ENCODE assay signal across 13 cellular contexts in genomic region chr15:64111679-64112050, GRCh38. TPM values are rescaled to one million over a fixed set of nuclear protein-coding genes. Genes with fewer than 3 reads are reported as not detected.
DNase-seq lines count a peak whose midpoint lies in the region; ATAC-seq, FAIRE-seq and TF ChIP-seq lines count a peak whose summit lies in the region.
"Had no signal": no experiment of that assay in that cellular context is flagged by ENCODE, and none has a peak within 500 bp of the region (broad histone marks: within the 10 kb centered on the region; RNA-seq: fewer than 3 reads in every experiment).

No MANE protein-coding gene starts in this region.

- 41% methylated on average over 3 of the region's 3 CpGs for WGBS in right lobe of liver (ENCODE audit: insufficient coverage, low coverage, low lambda C conversion rate, missing lambda C conversion rate)
- 64 to 72% methylated on average over 3 of the region's 3 CpGs for WGBS in lower leg skin, 2 donors

- peak; percentile 6 to 26 (median 13) for ATAC-seq in right lobe of liver
- no peak for ATAC-seq in stimulated activated effector memory CD8-positive, alpha-beta T cell treated with anti-CD3 and anti-CD28 coated beads, Interleukin-12 subunit alpha, Interleukin-12 subunit beta, amount 100 ng/mL, for 72 hours

- TF ChIP-seq CTCF in right lobe of liver (IDR thresholded peaks at IDR 0.05) (no peak), lower leg skin (IDR thresholded peaks at IDR 0.05) (no peak)

- H3K4me3 ChIP-seq in adipocyte (ENCODE audit: low read length) (no peak overlapping the region), right lobe of liver (no peak overlapping the region), lower leg skin (ENCODE audit: low read depth, poor library complexity, severe bottlenecking) (no peak overlapping the region)
- H3K4me3 ChIP-seq: suprapubic skin had no signal

- peaks cover 31% of the 10 kb centered on the region for H3K36me3 ChIP-seq in adipocyte (ENCODE audit: control insufficient read depth, insufficient read depth, low read length, severe bottlenecking)
- peaks cover 0 to 31% (median 14%) of the 10 kb centered on the region in 4 donors for H3K36me3 ChIP-seq in right lobe of liver

- H3K27ac Mint-ChIP-seq in stimulated activated effector memory CD8-positive, alpha-beta T cell treated with anti-CD3 and anti-CD28 coated beads, Interleukin-12 subunit alpha, Interleukin-12 subunit beta, amount 100 ng/mL, for 72 hours: peak overlapping the region; percentile 12

- DNase-seq in GM19239 (ENCODE audit: insufficient read length, low spot score) (no peak), adipocyte (ENCODE audit: low read depth) (no peak), right lobe of liver (no peak), NCI-H2171 (lab: John Stamatoyannopoulos, UW) (no peak), NCI-H1694 treated with DMSO at 0.1 percent for 48 hours (lab: John Stamatoyannopoulos, UW) (no peak), lower leg skin (ENCODE audit: low spot score in 2 of 2) (no peak)
- DNase-seq in stimulated activated effector memory CD8-positive, alpha-beta T cell treated with anti-CD3 and anti-CD28 coated beads, Interleukin-12 subunit alpha, Interleukin-12 subunit beta, amount 100 ng/mL, for 72 hours (ENCODE audit: low spot score in 2 of 2): no peak
- DNase-seq: activated naive CD8-positive, alpha-beta T cell treated with anti-CD3 and anti-CD28 coated beads, Interleukin-2, amount 10 ng/mL, durations not matched to agents 7 days and 5 days; central memory CD4-positive, alpha-beta T cell; NCI-H69; SW 1271 had no signal

- no peaks in the 10 kb centered on the region for H3K9me3 Mint-ChIP-seq in stimulated activated effector memory CD8-positive, alpha-beta T cell treated with anti-CD3 and anti-CD28 coated beads, Interleukin-12 subunit alpha, Interleukin-12 subunit beta, amount 100 ng/mL, for 72 hours
- H3K9me3 Mint-ChIP-seq: activated naive CD8-positive, alpha-beta T cell treated with anti-CD3 and anti-CD28 coated beads, Interleukin-2, amount 10 ng/mL, durations not matched to agents 7 days and 5 days; neural crest cell had no signal

- H3K9ac ChIP-seq in adipocyte (ENCODE audit: low read length): peak overlapping the region; percentile 79

- no peaks in the 10 kb centered on the region for H3K9me3 ChIP-seq in adipocyte (ENCODE audit: control insufficient read depth, low read length)
- H3K9me3 ChIP-seq in right lobe of liver: no peaks in the 10 kb centered on the region
- H3K9me3 ChIP-seq: suprapubic skin had no signal

- peak overlapping the region in 2 of 3 donors; percentile 43 to 53 for H3K27ac ChIP-seq in right lobe of liver
- H3K27ac ChIP-seq: suprapubic skin had no signal

- intact Hi-C loops in right lobe of liver (cut with DNase I) (no loop called here), lower leg skin (cut with DNase I; ENCODE audit: low total_unique reads) (no loop called here)

- TF ChIP-seq POLR2A in right lobe of liver (IDR thresholded peaks at IDR 0.05): no peak
- no peak for TF ChIP-seq POLR2A in lower leg skin (IDR thresholded peaks at IDR 0.05)

- H3K27me3 ChIP-seq in adipocyte (replicated peaks; ENCODE audit: control insufficient read depth, insufficient read depth, low read length) (no peaks in the 10 kb centered on the region), right lobe of liver (no peaks in the 10 kb centered on the region)
- H3K27me3 ChIP-seq: suprapubic skin had no signal

- H3K36me3 Mint-ChIP-seq in stimulated activated effector memory CD8-positive, alpha-beta T cell treated with anti-CD3 and anti-CD28 coated beads, Interleukin-12 subunit alpha, Interleukin-12 subunit beta, amount 100 ng/mL, for 72 hours: peaks cover 55% of the 10 kb centered on the region

- peaks cover 47% of the 10 kb centered on the region for H3K4me1 Mint-ChIP-seq in stimulated activated effector memory CD8-positive, alpha-beta T cell treated with anti-CD3 and anti-CD28 coated beads, Interleukin-12 subunit alpha, Interleukin-12 subunit beta, amount 100 ng/mL, for 72 hours

- H3K4me1 ChIP-seq in adipocyte (ENCODE audit: control insufficient read depth, insufficient read depth, low read length) (peaks cover 60% of the 10 kb centered on the region), right lobe of liver (peaks cover 0 to 55% (median 27%) of the 10 kb centered on the region in 4 donors)

- no peak overlapping the region for H3K4me3 Mint-ChIP-seq in stimulated activated effector memory CD8-positive, alpha-beta T cell treated with anti-CD3 and anti-CD28 coated beads, Interleukin-12 subunit alpha, Interleukin-12 subunit beta, amount 100 ng/mL, for 72 hours
- H3K4me3 Mint-ChIP-seq: neural crest cell had no signal

- peak; percentile 61 for FAIRE-seq in GM19239 (lab: Jason Lieb, UNC)

RNA-seq across cellular contexts. Expression of gene SNX1, which starts 15.9 kb away (rescaled TPM):
- 10 to 100 TPM; 40.7 to 71.1 (median 59.8) TPM for total RNA-seq in right lobe of liver
- 10 to 100 TPM; 51.3 to 94.9 (median 65.7) TPM for total RNA-seq in lower leg skin

RNA-seq across cellular contexts. Expression of gene CIAO2A, which starts 18.0 kb away (rescaled TPM):
- total RNA-seq in right lobe of liver: 100 to 1,000 TPM in 4 of 6 experiments, 10 to 100 TPM in 2; 84.2 to 186 (median 126) TPM
- total RNA-seq in lower leg skin: 10 to 100 TPM; 18.7 to 36.8 (median 30.7) TPM

RNA-seq across cellular contexts. Expression of gene SNX22, which starts 39.9 kb away (rescaled TPM):
- total RNA-seq in right lobe of liver: 1 to 10 TPM in 5 of 6 experiments, under 1 TPM in 1; 0.43 to 4.2 (median 1.6) TPM
- 1 to 10 TPM in 1 of 4 donors, under 1 TPM in 2, not detected in 1; 0.12 to 1.6 (median 0.39) TPM for total RNA-seq in lower leg skin

RNA-seq across cellular contexts. Expression of gene PPIB, which starts 51.2 kb away (rescaled TPM):
- total RNA-seq in right lobe of liver: 100 to 1,000 TPM; 276 to 535 (median 474) TPM
- total RNA-seq in lower leg skin: 100 to 1,000 TPM; 149 to 195 (median 164) TPM
